Comparison of ENCODE assay signal across 19 cellular contexts in the genomic region with DNA sequence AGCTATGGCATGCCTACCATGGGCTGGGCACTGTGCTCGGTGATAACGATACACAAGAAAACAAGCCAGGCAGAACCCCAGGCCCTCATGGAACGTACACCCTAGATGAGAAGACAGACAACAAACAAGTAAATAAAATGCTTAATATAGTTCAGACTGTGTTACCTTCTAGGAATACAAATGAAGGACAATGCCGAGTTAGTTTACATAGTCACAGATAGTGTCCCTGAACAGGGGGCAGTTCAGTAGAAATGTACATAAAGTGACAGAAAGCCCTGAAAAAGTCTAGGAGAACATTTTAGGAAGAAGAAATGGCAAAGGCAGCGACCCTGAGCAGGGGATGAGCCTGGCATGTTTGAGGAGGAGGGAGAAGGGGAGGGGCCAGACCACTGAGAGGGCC. TPM values are rescaled to one million over a fixed set of nuclear protein-coding genes. Genes with fewer than 3 reads are reported as not detected.
DNase-seq lines count a peak whose midpoint lies in the region; ATAC-seq lines count a peak whose summit lies in the region.
"Had no signal": no experiment of that assay in that cellular context is flagged by ENCODE, and none has a peak within 500 bp of the region (broad histone marks: within the 10 kb centered on the region; RNA-seq: fewer than 3 reads in every experiment).

No MANE protein-coding gene starts in this region.

- H2BK15ac ChIP-seq in neuronal stem cell (ENCODE audit: low read length): no peak overlapping the region

- H3K27ac ChIP-seq in CD4-positive, alpha-beta memory T cell (ENCODE audit: low read depth, low read length): no peak overlapping the region
- peak overlapping the region; percentile 46 for H3K27ac ChIP-seq in stomach smooth muscle (ENCODE audit: low read length)
- no peak overlapping the region for H3K27ac ChIP-seq in neuronal stem cell (replicated peaks; ENCODE audit: low read length)
- H3K27ac ChIP-seq: Peyer's patch had no signal

- H3K4me1 ChIP-seq in CD4-positive, alpha-beta memory T cell (ENCODE audit: insufficient read depth, low read length): peaks cover 46% of the 10 kb centered on the region
- H3K4me1 ChIP-seq in stomach smooth muscle (ENCODE audit: control insufficient read depth, insufficient read depth, low read length): peaks cover 60% of the 10 kb centered on the region
- H3K4me1 ChIP-seq in neuronal stem cell (ENCODE audit: control insufficient read depth in 2 of 2, insufficient read depth in 1 of 2, low read depth in 1 of 2, low read length in 2 of 2): peaks cover 0 to 4% of the 10 kb centered on the region in 2 donors

- intact Hi-C loops in CD4-positive, alpha-beta memory T cell (cut with micrococcal nuclease): no loop called here

- H3K4me3 ChIP-seq in CD4-positive, alpha-beta memory T cell (ENCODE audit: low read length in 2 of 2): no peak overlapping the region
- H3K4me3 ChIP-seq in stomach smooth muscle (ENCODE audit: low read length in 2 of 2) (no peak overlapping the region), neuronal stem cell (ENCODE audit: low read length in 2 of 2) (no peak overlapping the region)
- H3K4me3 ChIP-seq: Peyer's patch had no signal

- no peak overlapping the region for H4K8ac ChIP-seq in neuronal stem cell (ENCODE audit: low read depth, low read length)

- H2AK5ac ChIP-seq in neuronal stem cell (ENCODE audit: low read depth, low read length): no peak overlapping the region

- H2AFZ ChIP-seq in neuronal stem cell (ENCODE audit: low read length): no peak overlapping the region

- WGBS in neuronal stem cell (ENCODE audit: extremely low coverage in 2 of 2, insufficient read length in 2 of 2, insufficient replicate concordance in 1 of 2), 2 donors: no CpG with 5 or more reads among the region's 5 CpGs

- no peak overlapping the region for H4K91ac ChIP-seq in neuronal stem cell (ENCODE audit: low read depth, low read length, poor library complexity)

- no peak overlapping the region for H3K4me2 ChIP-seq in neuronal stem cell (ENCODE audit: insufficient read depth, low read length, poor library complexity, severe bottlenecking)

- H3K79me1 ChIP-seq in neuronal stem cell (ENCODE audit: low read depth, low read length): no peaks in the 10 kb centered on the region

- H3K4ac ChIP-seq in neuronal stem cell (ENCODE audit: low read length): no peak overlapping the region

- no peak overlapping the region for H2BK120ac ChIP-seq in neuronal stem cell (ENCODE audit: low read depth, low read length)

- H3K36me3 ChIP-seq in CD4-positive, alpha-beta memory T cell (ENCODE audit: insufficient read depth, low read length): no peaks in the 10 kb centered on the region
- H3K36me3 ChIP-seq in stomach smooth muscle (ENCODE audit: control insufficient read depth in 2 of 2, insufficient read depth in 2 of 2, low read length in 2 of 2) (peaks cover 4 to 11% of the 10 kb centered on the region in 2 donors), neuronal stem cell (replicated peaks in 1 of 2; ENCODE audit: control insufficient read depth in 2 of 2, insufficient read depth in 2 of 2, low read length in 2 of 2) (no peaks in the 10 kb centered on the region)

- H2BK5ac ChIP-seq in neuronal stem cell (ENCODE audit: low read length): no peak overlapping the region

- H3K4me1 Mint-ChIP-seq in CD4-positive, alpha-beta memory T cell: peaks cover 38 to 80% (median 58%) of the 10 kb centered on the region in 4 donors
- peaks cover 68% of the 10 kb centered on the region for H3K4me1 Mint-ChIP-seq in T-helper 17 cell

- H3K27me3 Mint-ChIP-seq in CD4-positive, alpha-beta memory T cell: no peaks in the 10 kb centered on the region
- no peaks in the 10 kb centered on the region for H3K27me3 Mint-ChIP-seq in T-helper 17 cell

- H2BK12ac ChIP-seq in neuronal stem cell (ENCODE audit: low read length): no peak overlapping the region

- H3K18ac ChIP-seq in neuronal stem cell (ENCODE audit: low read length): no peak overlapping the region

- no peaks in the 10 kb centered on the region for H3K9me3 Mint-ChIP-seq in CD4-positive, alpha-beta memory T cell
- H3K9me3 Mint-ChIP-seq: CD8-positive, alpha-beta T cell; HFFc6 had no signal

- peak overlapping the region in 5 of 7 donors; percentile 29 to 64 (median 60) for H3K27ac Mint-ChIP-seq in CD4-positive, alpha-beta memory T cell
- H3K27ac Mint-ChIP-seq in T-helper 17 cell: peak overlapping the region; percentile 87
- H3K27ac Mint-ChIP-seq: CD8-positive, alpha-beta T cell had no signal

- ATAC-seq in T-helper 17 cell: no peak
- no peak for ATAC-seq in GM21390 (IDR thresholded peaks at IDR 0.05; ENCODE audit: unreplicated experiment)
- ATAC-seq in HG03354 (IDR thresholded peaks at IDR 0.05; ENCODE audit: poor library complexity, severe bottlenecking, unreplicated experiment): no peak
- ATAC-seq: CD8-positive, alpha-beta T cell had no signal

- no peak overlapping the region for H3K23ac ChIP-seq in neuronal stem cell (ENCODE audit: low read depth, low read length, poor library complexity)

- no peak overlapping the region for H3K9ac ChIP-seq in stomach smooth muscle (ENCODE audit: low read length in 2 of 2)
- no peak overlapping the region for H3K9ac ChIP-seq in neuronal stem cell (ENCODE audit: low read depth, low read length, poor library complexity)

- POLR2A ChIA-PET in CD4-positive, alpha-beta memory T cell (lab: Charles Lee; ENCODE audit: partially characterized antibody): interaction anchor here (1.2 to 8.6 kb wide), 5 partner anchors 18 to 107 kb away, joined by 3 to 151 read pairs (median 8); a partner anchor contains a TSS

- CTCF ChIA-PET in CD4-positive, alpha-beta memory T cell (lab: Charles Lee; ENCODE audit: partially characterized antibody): interaction anchor here (1.2 to 16.9 kb wide), 3 partner anchors 29 to 109 kb away, joined by 4 to 543 read pairs (median 5); a partner anchor contains a TSS

- peaks cover 7 to 23% of the 10 kb centered on the region in 2 donors for H3K36me3 Mint-ChIP-seq in CD4-positive, alpha-beta memory T cell
- H3K36me3 Mint-ChIP-seq in T-helper 17 cell (ENCODE audit: low read depth): no peaks in the 10 kb centered on the region

- DNase-seq in CD4-positive, alpha-beta memory T cell: no peak
- DNase-seq in T-helper 17 cell: no peak
- DNase-seq in islet precursor cell: peak; percentile 24
- no peak for DNase-seq in neuronal stem cell (ENCODE audit: low spot score)
- DNase-seq: ACHN; CD8-positive, alpha-beta T cell; DND-41; GDM1; HFFc6; Karpas-422; MM.1S; NCI-H1105; NCI-H2029; NCI-H510A treated with DMSO at 0.1 percent for 48 hours; SHP77 had no signal

- no peak overlapping the region for H3K4me3 Mint-ChIP-seq in CD4-positive, alpha-beta memory T cell
- no peak overlapping the region for H3K4me3 Mint-ChIP-seq in T-helper 17 cell
- H3K4me3 Mint-ChIP-seq: CD8-positive, alpha-beta T cell; HFFc6 had no signal

- no peaks in the 10 kb centered on the region for H3K9me3 ChIP-seq in CD4-positive, alpha-beta memory T cell (ENCODE audit: control insufficient read depth in 1 of 2, low read length in 2 of 2)
- no peaks in the 10 kb centered on the region for H3K9me3 ChIP-seq in T-helper 17 cell (ENCODE audit: control insufficient read depth, low read length, poor library complexity, severe bottlenecking)
- no peaks in the 10 kb centered on the region for H3K9me3 ChIP-seq in stomach smooth muscle (ENCODE audit: control insufficient read depth in 2 of 2, low read length in 2 of 2)
- H3K9me3 ChIP-seq in neuronal stem cell (replicated peaks in 1 of 2; ENCODE audit: control insufficient read depth in 2 of 2, insufficient read depth in 1 of 2, low read depth in 1 of 2, low read length in 2 of 2): no peaks in the 10 kb centered on the region
- H3K9me3 ChIP-seq: Peyer's patch had no signal

- H3K27me3 ChIP-seq in CD4-positive, alpha-beta memory T cell (ENCODE audit: insufficient read depth, low read length): no peaks in the 10 kb centered on the region
- no peaks in the 10 kb centered on the region for H3K27me3 ChIP-seq in stomach smooth muscle (ENCODE audit: control insufficient read depth in 1 of 2, insufficient read depth in 2 of 2, low read length in 2 of 2)
- peaks cover 0 to 11% (median 0%) of the 10 kb centered on the region in 3 experiments for H3K27me3 ChIP-seq in neuronal stem cell (ENCODE audit: control insufficient read depth in 3 of 3, insufficient read depth in 3 of 3, low read depth in 1 of 3, low read length in 3 of 3)
- H3K27me3 ChIP-seq: Peyer's patch had no signal

- no peak overlapping the region for H3K14ac ChIP-seq in neuronal stem cell (ENCODE audit: low read length)

RNA-seq across cellular contexts. Expression of a gene that starts 21.7 kb away (rescaled TPM):
- total RNA-seq in CD4-positive, alpha-beta memory T cell: 1 to 10 TPM; 8.9 to 10.0 TPM
- polyA plus RNA-seq in CD4-positive, alpha-beta memory T cell: 1 to 10 TPM; 1.9 to 2.9 TPM
- 1 to 10 TPM; 3.4 to 3.7 TPM for total RNA-seq in T-helper 17 cell
- 2.5 TPM for polyA plus RNA-seq in neuronal stem cell (2013, experiment 1 of 2)
- polyA plus RNA-seq in neuronal stem cell (2013, experiment 2 of 2): 1.9 TPM
